ENCODE assay signal across 12 cellular contexts in the genomic region with DNA sequence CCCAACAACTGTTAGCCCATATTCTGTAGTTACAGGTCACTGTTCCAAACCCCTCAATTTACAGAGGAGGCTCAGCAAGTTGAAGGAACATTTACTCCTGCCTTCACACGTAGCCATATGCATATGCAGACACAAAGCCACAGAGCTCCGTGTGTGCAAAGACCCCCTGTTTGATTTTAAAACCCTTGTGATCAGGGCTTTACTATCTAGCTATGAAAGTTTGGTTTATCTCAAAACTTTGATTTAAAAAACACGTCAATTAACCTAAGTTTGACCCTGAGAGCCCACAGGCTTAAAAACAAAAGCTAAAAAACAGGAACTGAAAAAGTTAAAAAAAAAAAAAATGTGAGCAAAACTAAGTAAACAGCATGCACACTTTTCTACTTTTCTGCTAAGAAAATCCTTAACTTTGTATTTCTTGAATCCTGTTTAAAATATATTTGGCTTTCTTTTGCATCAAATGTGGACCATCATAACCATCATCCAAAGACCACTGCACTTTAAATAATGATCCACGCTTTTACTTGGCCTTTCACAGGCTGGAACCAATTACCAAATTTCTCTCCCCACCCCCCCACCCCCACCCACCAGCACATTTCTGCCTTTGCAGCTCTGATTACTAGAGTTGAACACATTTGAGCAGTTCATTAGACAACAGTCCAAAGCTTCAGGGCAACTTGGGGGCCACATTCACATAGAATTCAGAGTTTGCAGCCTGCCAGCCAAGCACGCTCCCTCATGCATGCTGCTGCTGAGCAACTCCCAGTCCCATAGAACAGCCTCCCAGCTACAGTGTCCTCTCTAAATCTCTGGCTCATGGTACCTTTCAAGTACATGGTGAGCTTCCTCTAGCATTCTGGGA.
DNase-seq lines count a peak whose midpoint lies in the region; ATAC-seq and TF ChIP-seq lines count a peak whose summit lies in the region.
"Had no signal": no experiment of that assay in that cellular context is flagged by ENCODE, and none has a peak within 500 bp of the region (broad histone marks: within the 10 kb centered on the region; RNA-seq: fewer than 3 reads in every experiment).

No MANE protein-coding gene starts in this region.

- POLR2A ChIA-PET in CD4-positive, alpha-beta memory T cell (lab: Charles Lee; ENCODE audit: partially characterized antibody) = interaction anchor here (0.7 to 10.6 kb wide), 35 partner anchors 9 to 358 kb away, joined by 3 to 114 read pairs (median 4); a partner anchor contains a TSS

- H3K4me3 Mint-ChIP-seq in CD4-positive, alpha-beta memory T cell = peak overlapping the region in 7 of 8 donors; percentile 29 to 72 (median 52)
- H3K4me3 Mint-ChIP-seq in glutamatergic neuron (ENCODE audit: unreplicated experiment) = no peak overlapping the region
- H3K4me3 Mint-ChIP-seq: natural killer cell treated with Interleukin-12 subunit alpha and Interleukin-12 subunit beta and Interleukin-15 and Interleukin-18, amount 100 ng/mL, for 72 hours had no signal

- H3K27ac ChIP-seq in CD4-positive, alpha-beta memory T cell (ENCODE audit: low read depth, low read length) = peak overlapping the region; percentile 31
- H3K27ac ChIP-seq: body of pancreas, C4-2B had no signal

- intact Hi-C loops in CD4-positive, alpha-beta memory T cell (cut with micrococcal nuclease) = loop anchor here (2.0 kb wide), 2 partner anchors 14 to 128 kb away; a partner anchor contains a TSS
- intact Hi-C loops in Right ventricle myocardium inferior (cut with DNase I) = no loop called here

- H3K27me3 ChIP-seq in CD4-positive, alpha-beta memory T cell (ENCODE audit: insufficient read depth, low read length) = no peaks in the 10 kb centered on the region
- H3K27me3 ChIP-seq: body of pancreas had no signal

- H3K4me1 ChIP-seq in CD4-positive, alpha-beta memory T cell (ENCODE audit: insufficient read depth, low read length) = peaks cover 99% of the 10 kb centered on the region
- H3K4me1 ChIP-seq: body of pancreas had no signal

- H3K27me3 Mint-ChIP-seq in CD4-positive, alpha-beta memory T cell = no peaks in the 10 kb centered on the region
- peaks cover 2% of the 10 kb centered on the region for H3K27me3 Mint-ChIP-seq in glutamatergic neuron (ENCODE audit: unreplicated experiment)

- peak in 4 of 5 donors; percentile 33 to 48 (median 41) for DNase-seq in CD4-positive, alpha-beta memory T cell
- DNase-seq in SKM-1 (lab: John Stamatoyannopoulos, UW; ENCODE audit: unreplicated experiment) = peak; percentile 6
- DNase-seq in activated CD4-positive, alpha-beta T cell treated with anti-CD3 and anti-CD28 coated beads, Interleukin-2, amount 50 U/mL, for 1 hour = no peak
- DNase-seq in GOT3 (lab: John Stamatoyannopoulos, UW) = no peak
- DNase-seq in glutamatergic neuron = no peak
- no peak for DNase-seq in Right ventricle myocardium inferior (ENCODE audit: missing footprints)
- DNase-seq: body of pancreas, NCI-H187 treated with DMSO at 0.1 percent for 48 hours had no signal

- no peaks in the 10 kb centered on the region for H3K9me3 ChIP-seq in CD4-positive, alpha-beta memory T cell (ENCODE audit: control insufficient read depth in 1 of 2, low read length in 2 of 2)
- H3K9me3 ChIP-seq: body of pancreas had no signal

- peaks cover 8 to 9% of the 10 kb centered on the region in 2 donors for H3K36me3 Mint-ChIP-seq in CD4-positive, alpha-beta memory T cell
- H3K36me3 Mint-ChIP-seq in glutamatergic neuron (ENCODE audit: unreplicated experiment) = no peaks in the 10 kb centered on the region
- H3K36me3 Mint-ChIP-seq: natural killer cell treated with Interleukin-12 subunit alpha and Interleukin-12 subunit beta and Interleukin-15 and Interleukin-18, amount 100 ng/mL, for 72 hours had no signal

- ATAC-seq in GM19395 (IDR thresholded peaks at IDR 0.05; ENCODE audit: unreplicated experiment) (peak; percentile 76), HG03045 (IDR thresholded peaks at IDR 0.05; ENCODE audit: unreplicated experiment) (peak; percentile 61), Right ventricle myocardium inferior (no peak)
- ATAC-seq: body of pancreas; natural killer cell treated with Interleukin-12 subunit alpha and Interleukin-12 subunit beta and Interleukin-15 and Interleukin-18, amount 100 ng/mL, for 72 hours had no signal

- peak overlapping the region in 1 of 2 donors; percentile 15 for H3K4me3 ChIP-seq in CD4-positive, alpha-beta memory T cell (ENCODE audit: low read length in 2 of 2)
- H3K4me3 ChIP-seq: body of pancreas had no signal

- no peak for TF ChIP-seq CTCF in glutamatergic neuron (IDR thresholded peaks at IDR 0.05; ENCODE audit: partially characterized antibody, unreplicated experiment)

- H3K4me1 Mint-ChIP-seq in CD4-positive, alpha-beta memory T cell = peaks cover 60 to 100% (median 80%) of the 10 kb centered on the region in 4 donors
- H3K4me1 Mint-ChIP-seq in glutamatergic neuron (ENCODE audit: low read depth, unreplicated experiment) = no peaks in the 10 kb centered on the region

- no peaks in the 10 kb centered on the region for H3K36me3 ChIP-seq in CD4-positive, alpha-beta memory T cell (ENCODE audit: insufficient read depth, low read length)

- CTCF ChIA-PET in CD4-positive, alpha-beta memory T cell (lab: Charles Lee; ENCODE audit: partially characterized antibody) = interaction anchor here (0.7 to 2.5 kb wide), 16 partner anchors 8 to 416 kb away, joined by 3 to 12 read pairs (median 4); no protein-coding TSS in a partner anchor

- peak overlapping the region; percentile 44 to 91 (median 84) for H3K27ac Mint-ChIP-seq in CD4-positive, alpha-beta memory T cell
- H3K27ac Mint-ChIP-seq in glutamatergic neuron (ENCODE audit: unreplicated experiment) = no peak overlapping the region
- H3K27ac Mint-ChIP-seq: natural killer cell treated with Interleukin-12 subunit alpha and Interleukin-12 subunit beta and Interleukin-15 and Interleukin-18, amount 100 ng/mL, for 72 hours had no signal

- H3K9me3 Mint-ChIP-seq in CD4-positive, alpha-beta memory T cell = peaks cover 0 to 4% (median 0%) of the 10 kb centered on the region in 8 donors
- no peaks in the 10 kb centered on the region for H3K9me3 Mint-ChIP-seq in glutamatergic neuron (ENCODE audit: unreplicated experiment)
- H3K9me3 Mint-ChIP-seq: natural killer cell treated with Interleukin-12 subunit alpha and Interleukin-12 subunit beta and Interleukin-15 and Interleukin-18, amount 100 ng/mL, for 72 hours had no signal

Comparison
In these comparisons a context has a peak if more than half of its experiments do, and no peak if none do; other contexts are left out.
1. DNase-seq: peak in CD4-positive, alpha-beta memory T cell (4 of 5) and SKM-1 (single experiment); none in activated CD4-positive, alpha-beta T cell treated with anti-CD3 and anti-CD28 coated beads, Interleukin-2, amount 50 U/mL, for 1 hour (single experiment), GOT3 (single experiment), glutamatergic neuron (single experiment) and Right ventricle myocardium inferior (single experiment).